Comparison of ENCODE assay signal across 7 cellular contexts in the genomic region with DNA sequence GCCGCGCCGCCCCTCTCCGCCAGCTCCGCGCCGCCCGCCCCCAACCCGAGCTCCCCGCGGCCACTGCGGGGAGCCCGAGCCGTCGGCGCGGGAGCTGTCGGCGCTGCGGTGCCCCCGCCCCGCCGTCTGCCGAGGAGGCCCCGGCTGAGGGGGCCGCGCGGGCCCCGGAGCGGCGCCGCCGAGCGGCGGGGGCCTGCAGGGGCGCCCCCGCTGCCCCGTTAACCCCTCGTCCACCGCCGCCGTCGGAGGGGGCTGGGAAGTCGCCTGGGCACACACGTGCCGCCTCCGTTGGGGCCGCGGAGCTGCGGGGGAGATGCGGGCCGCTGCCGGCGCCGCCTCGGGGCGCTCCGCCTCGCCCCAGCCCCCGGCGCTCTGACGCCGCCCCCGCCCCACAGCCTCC.
A peak's percentile ranks its signal among the peaks of the same experiment; 100 is the strongest.
DNase-seq lines count a peak whose midpoint lies in the region; ATAC-seq, FAIRE-seq and TF ChIP-seq lines count a peak whose summit lies in the region.
"Not testable (repeated sequence)": the region's sequence is repeated elsewhere in the genome, so short reads cannot be mapped to it uniquely, and the experiment has no call there.

No MANE protein-coding gene starts in this region.

- not testable (repeated sequence) for H3K4me2 ChIP-seq in H1 (ENCODE audit: insufficient read depth in 1 of 2, low read depth in 2 of 2, low read length in 2 of 2)

- not testable (repeated sequence) for DNase-seq in GM12891 (ENCODE audit: insufficient read length, low spot score); H1 (ENCODE audit: low read depth in 1 of 2, low spot score in 2 of 2); retinal pigment epithelial cell (ENCODE audit: low read depth)
- peak; percentile 28 for DNase-seq in OCI-M1 (lab: John Stamatoyannopoulos, UW)
- DNase-seq in activated effector memory CD4-positive, alpha-beta T cell treated with anti-CD3 and anti-CD28 coated beads, Interleukin-2, amount 50 U/mL, for 16 hours, result peak; percentile 70
- peak; percentile 12 for DNase-seq in iPS-NIHi7 (ENCODE audit: extremely low spot score)

- FAIRE-seq in GM12891 (lab: Jason Lieb, UNC), result peak; percentile 64
- FAIRE-seq in H1 (lab: Jason Lieb, UNC), result not testable (repeated sequence)

- not testable (repeated sequence) for H4K5ac ChIP-seq in H1 (ENCODE audit: insufficient read length, low read depth, low read length)

- H3K27ac ChIP-seq in H1 (ENCODE audit: low read depth, low read length), result not testable (repeated sequence)

- H3K9ac ChIP-seq in H1 (replicated peaks in 1 of 4; ENCODE audit: extremely low read depth in 1 of 4, low read depth in 3 of 4, low read length in 3 of 4), result peak overlapping the region in 1 of 4 experiments; percentile 80; a peak in 1 of 7 replicates

- H2AFZ ChIP-seq in H1 (ENCODE audit: low read length), result not testable (repeated sequence)

- peak overlapping the region; percentile 66 to 94 (median 80); a peak in 7 of 8 replicates for H3K4me3 ChIP-seq in H1 (ENCODE audit: extremely low read depth in 1 of 4, insufficient read depth in 2 of 4, low read depth in 3 of 4, low read length in 4 of 4)
- H3K4me3 ChIP-seq in retinal pigment epithelial cell (ENCODE audit: low read length), result peak overlapping the region; percentile 49

- H4K20me1 ChIP-seq in H1 (replicated peaks in 1 of 2; ENCODE audit: control insufficient read depth in 1 of 2, insufficient read depth in 2 of 2, low read length in 2 of 2), result not testable (repeated sequence)

- peak; percentile 16 for ATAC-seq in HG03196 (IDR thresholded peaks at IDR 0.05; ENCODE audit: unreplicated experiment)

- H3K4ac ChIP-seq in H1 (replicated peaks; ENCODE audit: insufficient read length, low read depth, low read length), result not testable (repeated sequence)

- H2BK20ac ChIP-seq in H1 (ENCODE audit: low read length), result not testable (repeated sequence)

- not testable (repeated sequence) for H3K14ac ChIP-seq in H1 (ENCODE audit: insufficient read length)

- H4K91ac ChIP-seq in H1 (replicated peaks; ENCODE audit: insufficient read length, low read length), result not testable (repeated sequence)

- H2BK15ac ChIP-seq in H1 (ENCODE audit: low read length), result not testable (repeated sequence)

- not testable (repeated sequence) for H3K79me1 ChIP-seq in H1 (ENCODE audit: low read depth, low read length)

- not testable (repeated sequence) for H2BK12ac ChIP-seq in H1 (ENCODE audit: low read depth, low read length)

- H3K23me2 ChIP-seq in H1 (ENCODE audit: low read depth, low read length), result not testable (repeated sequence)

- peaks cover 0 to 27% (median 15%) of the 10 kb centered on the region in 4 experiments; a peak in 6 of 7 replicates for H3K4me1 ChIP-seq in H1 (replicated peaks in 1 of 4; ENCODE audit: control insufficient read depth in 3 of 4, insufficient read depth in 4 of 4, low read length in 3 of 4)

- not testable (repeated sequence) for TF ChIP-seq POLR2A in GM12891 (IDR thresholded peaks at IDR 0.05; ENCODE audit: low read depth, low read length); H1 (IDR thresholded peaks at IDR 0.05; ENCODE audit: control extremely low read depth in 1 of 2, low read depth in 2 of 2, low read length in 2 of 2)

- TF ChIP-seq RAD21 in H1 (IDR thresholded peaks at IDR 0.05 in 1 of 2, conservative IDR thresholded peaks at IDR 0.05 in 1 of 2; ENCODE audit: low read depth in 2 of 2, low read length in 2 of 2), result not testable (repeated sequence)

- H3K79me2 ChIP-seq in H1 (ENCODE audit: control insufficient read depth in 1 of 2, insufficient read depth in 2 of 2, low read length in 2 of 2), result peaks cover 27 to 54% of the 10 kb centered on the region in 2 experiments

- not testable (repeated sequence) for TF ChIP-seq CTCF in H1 (IDR thresholded peaks at IDR 0.05; ENCODE audit: control extremely low read depth in 1 of 3, insufficient read depth in 1 of 3, low read depth in 1 of 3, low read length in 3 of 3); retinal pigment epithelial cell (conservative IDR thresholded peaks at IDR 0.05; ENCODE audit: low read depth, low read length)

- CTCF ChIA-PET in H1 (lab: Charles Lee; ENCODE audit: partially characterized antibody), result not testable (repeated sequence)

- not testable (repeated sequence) for H3K18ac ChIP-seq in H1 (ENCODE audit: extremely low read depth, low read length)

- not testable (repeated sequence) for H3K56ac ChIP-seq in H1 (replicated peaks; ENCODE audit: insufficient read length, low read depth, low read length)

- not testable (repeated sequence) for H2BK120ac ChIP-seq in H1 (replicated peaks; ENCODE audit: low read depth, low read length)

- TF ChIP-seq EP300 in H1 (IDR thresholded peaks at IDR 0.05; ENCODE audit: borderline replicate concordance in 1 of 2, low read depth in 2 of 2, low read length in 2 of 2), result not testable (repeated sequence)

- H2BK5ac ChIP-seq in H1 (ENCODE audit: low read depth, low read length), result not testable (repeated sequence)

- not testable (repeated sequence) for H3K36me3 ChIP-seq in H1 (ENCODE audit: control insufficient read depth in 2 of 4, insufficient read depth in 4 of 4, low read length in 3 of 4)

- not testable (repeated sequence) for H3K9me3 ChIP-seq in H1 (ENCODE audit: insufficient read depth in 2 of 2, low read depth in 1 of 2, low read length in 1 of 2)

- H2AK5ac ChIP-seq in H1 (ENCODE audit: low read depth, low read length), result not testable (repeated sequence)

- H4K8ac ChIP-seq in H1 (ENCODE audit: extremely low read depth, insufficient read depth, low read length), result not testable (repeated sequence)

- POLR2A ChIA-PET in H1 (lab: Charles Lee; ENCODE audit: partially characterized antibody), result interaction anchor here (0.6 to 1.7 kb wide), 2 partner anchors 40 to 42 kb away, joined by 3 to 4 read pairs; no protein-coding TSS in a partner anchor

- not testable (repeated sequence) for H3K27me3 ChIP-seq in H1 (replicated peaks in 1 of 4; ENCODE audit: control insufficient read depth in 3 of 4, extremely low read depth in 1 of 4, insufficient read depth in 3 of 4, low read length in 3 of 4)

- not testable (repeated sequence) for H3K23ac ChIP-seq in H1 (ENCODE audit: insufficient read length)

- no CpG with 5 or more reads among the region's 64 CpGs for WGBS in H1 (ENCODE audit: extremely low coverage in 1 of 2, insufficient coverage in 1 of 2, insufficient read length in 1 of 2, insufficient replicate concordance in 2 of 2, low coverage in 1 of 2, low lambda C conversion rate in 2 of 2, missing lambda C conversion rate in 1 of 2), 2 experiments

TF ChIP-seq in H1, 55 proteins besides CTCF, POLR2A, EP300 and RAD21:
- peak; percentile 15 for TF ChIP-seq KDM4A (IDR thresholded peaks at IDR 0.05; ENCODE audit: low read depth, low read length, severe bottlenecking)
